In genomic region chr2:196171248-196171871, GRCh38 we compare ENCODE assay signal across 8 cellular contexts. TPM values are rescaled to one million over a fixed set of nuclear protein-coding genes. Genes with fewer than 3 reads are reported as not detected.
A peak's percentile ranks its signal among the peaks of the same experiment; 100 is the strongest.
DNase-seq lines count a peak whose midpoint lies in the region; FAIRE-seq lines count a peak whose summit lies in the region.

TSS of gene STK17B (minus strand) at chr2:196171578. CDS start at chr2:196163383, 8,195 bp downstream.

- H3K23ac ChIP-seq in neuronal stem cell (ENCODE audit: low read depth, low read length, poor library complexity) = peak within 1 kb of the TSS; percentile 65

- H2BK15ac ChIP-seq in neuronal stem cell (ENCODE audit: low read length) = peak within 1 kb of the TSS; percentile 60

- H3K4me3 ChIP-seq in H7 (ENCODE audit: insufficient read depth, low read depth, low read length) = peak within 1 kb of the TSS; percentile 86
- peak within 1 kb of the TSS; percentile 94 for H3K4me3 ChIP-seq in MG63
- H3K4me3 ChIP-seq in SJSA1 = peak within 1 kb of the TSS; percentile 80
- peak within 1 kb of the TSS; percentile 73 to 99 for H3K4me3 ChIP-seq in neuronal stem cell (ENCODE audit: low read length in 2 of 2)
- H3K4me3 ChIP-seq in subcutaneous abdominal adipose tissue (ENCODE audit: low read depth in 1 of 5, low read length in 5 of 5) = peak within 1 kb of the TSS; percentile 78 to 93 (median 86)

- FAIRE-seq in frontal cortex (lab: Jason Lieb, UNC) = no peak

- peaks cover 13% of the 10 kb centered on the region for H3K4me1 ChIP-seq in ES-I3 (ENCODE audit: insufficient read depth, low read length)
- peaks cover 28% of the 10 kb centered on the region for H3K4me1 ChIP-seq in SJSA1 (replicated peaks)
- H3K4me1 ChIP-seq in neuronal stem cell (ENCODE audit: control insufficient read depth in 2 of 2, insufficient read depth in 1 of 2, low read depth in 1 of 2, low read length in 2 of 2) = peaks cover 3 to 14% of the 10 kb centered on the region in 2 donors
- peaks cover 0 to 32% (median 23%) of the 10 kb centered on the region in 5 donors for H3K4me1 ChIP-seq in subcutaneous abdominal adipose tissue (ENCODE audit: control insufficient read depth in 5 of 5, insufficient read depth in 5 of 5, low read length in 5 of 5)

- no peak within 1 kb of the TSS for H4K8ac ChIP-seq in neuronal stem cell (ENCODE audit: low read depth, low read length)

- H3K4ac ChIP-seq in neuronal stem cell (ENCODE audit: low read length) = no peak within 1 kb of the TSS

- peak; percentile 99 for DNase-seq in H7
- peak; percentile 94 for DNase-seq in MG63
- DNase-seq in SJSA1 (ENCODE audit: low read depth in 1 of 2, low spot score in 2 of 2) = peak; percentile 91 to 96
- peak; percentile 90 to 98 (median 92) for DNase-seq in activated naive CD4-positive, alpha-beta T cell (lab: John Stamatoyannopoulos, UW)
- peak; percentile 94 to 95 for DNase-seq in frontal cortex (ENCODE audit: low spot score in 2 of 2)
- DNase-seq in neuronal stem cell (ENCODE audit: low spot score) = peak; percentile 93

- peak within 1 kb of the TSS; percentile 76 for H2BK5ac ChIP-seq in neuronal stem cell (ENCODE audit: low read length)

- H2BK12ac ChIP-seq in neuronal stem cell (ENCODE audit: low read length) = no peak within 1 kb of the TSS

- peak within 1 kb of the TSS; percentile 22 for H2AK5ac ChIP-seq in neuronal stem cell (ENCODE audit: low read depth, low read length)

- no peak within 1 kb of the TSS for H4K91ac ChIP-seq in neuronal stem cell (ENCODE audit: low read depth, low read length, poor library complexity)

- no CpG with 5 or more reads among the region's 72 CpGs for WGBS in neuronal stem cell (ENCODE audit: extremely low coverage in 2 of 2, insufficient read length in 2 of 2, insufficient replicate concordance in 1 of 2), 2 donors

- no peaks in the 10 kb centered on the region for H3K36me3 ChIP-seq in ES-I3 (ENCODE audit: insufficient read depth, low read length)
- no peaks in the 10 kb centered on the region for H3K36me3 ChIP-seq in H7 (replicated peaks; ENCODE audit: control insufficient read depth, insufficient read depth, low read length)
- peaks cover 9% of the 10 kb centered on the region for H3K36me3 ChIP-seq in MG63
- peaks cover 11% of the 10 kb centered on the region for H3K36me3 ChIP-seq in SJSA1
- H3K36me3 ChIP-seq in neuronal stem cell (replicated peaks in 1 of 2; ENCODE audit: control insufficient read depth in 2 of 2, insufficient read depth in 2 of 2, low read length in 2 of 2) = no peaks in the 10 kb centered on the region
- H3K36me3 ChIP-seq in subcutaneous abdominal adipose tissue (ENCODE audit: control insufficient read depth in 5 of 5, insufficient read depth in 5 of 5, low read length in 5 of 5) = no peaks in the 10 kb centered on the region

- H2AFZ ChIP-seq in neuronal stem cell (ENCODE audit: low read length) = peak within 1 kb of the TSS; percentile 99

- H3K27ac ChIP-seq in SJSA1 (peak within 1 kb of the TSS; percentile 76), neuronal stem cell (replicated peaks; ENCODE audit: low read length) (peak within 1 kb of the TSS; percentile 88), subcutaneous abdominal adipose tissue (ENCODE audit: low read depth, low read length) (peak within 1 kb of the TSS; percentile 89)

- H2BK120ac ChIP-seq in neuronal stem cell (ENCODE audit: low read depth, low read length) = peak within 1 kb of the TSS; percentile 16

- no peak within 1 kb of the TSS for H3K14ac ChIP-seq in neuronal stem cell (ENCODE audit: low read length)

- no peaks in the 10 kb centered on the region for H3K9me3 ChIP-seq in ES-I3 (ENCODE audit: control insufficient read depth, insufficient read depth, low read length)
- no peaks in the 10 kb centered on the region for H3K9me3 ChIP-seq in MG63
- no peaks in the 10 kb centered on the region for H3K9me3 ChIP-seq in SJSA1 (replicated peaks)
- H3K9me3 ChIP-seq in neuronal stem cell (replicated peaks in 1 of 2; ENCODE audit: control insufficient read depth in 2 of 2, insufficient read depth in 1 of 2, low read depth in 1 of 2, low read length in 2 of 2) = no peaks in the 10 kb centered on the region
- no peaks in the 10 kb centered on the region for H3K9me3 ChIP-seq in subcutaneous abdominal adipose tissue (ENCODE audit: control insufficient read depth in 5 of 5, low read length in 5 of 5)

- H3K27me3 ChIP-seq in H7 (ENCODE audit: control insufficient read depth, insufficient read depth, low read length) (peaks cover 8% of the 10 kb centered on the region), MG63 (no peaks in the 10 kb centered on the region), SJSA1 (replicated peaks) (no peaks in the 10 kb centered on the region), neuronal stem cell (ENCODE audit: control insufficient read depth in 3 of 3, insufficient read depth in 3 of 3, low read depth in 1 of 3, low read length in 3 of 3) (peaks cover 0 to 35% (median 6%) of the 10 kb centered on the region in 3 experiments), subcutaneous abdominal adipose tissue (ENCODE audit: control insufficient read depth in 5 of 5, insufficient read depth in 4 of 5, low read length in 5 of 5) (no peaks in the 10 kb centered on the region)

- peak within 1 kb of the TSS; percentile 82 for H3K9ac ChIP-seq in ES-I3 (ENCODE audit: low read depth, low read length)
- peak within 1 kb of the TSS; percentile 97 for H3K9ac ChIP-seq in neuronal stem cell (ENCODE audit: low read depth, low read length, poor library complexity)
- H3K9ac ChIP-seq in subcutaneous abdominal adipose tissue (ENCODE audit: low read length in 5 of 5) = peak within 1 kb of the TSS; percentile 74 to 90 (median 85)

- H3K18ac ChIP-seq in neuronal stem cell (ENCODE audit: low read length) = peak within 1 kb of the TSS; percentile 95

- H3K4me2 ChIP-seq in neuronal stem cell (ENCODE audit: insufficient read depth, low read length, poor library complexity, severe bottlenecking) = peak within 1 kb of the TSS; percentile 88

- H3K79me1 ChIP-seq in neuronal stem cell (ENCODE audit: low read depth, low read length) = peaks cover 3% of the 10 kb centered on the region

RNA-seq across cellular contexts. Expression of gene STK17B, which starts in this region (rescaled TPM):
- total RNA-seq in H7 (2014; rRNA removed; shearing (Covaris generic)) = 16.2 and 26.5 TPM in 2 replicates
- 49.2 and 82.4 TPM in 2 replicates for total RNA-seq in MG63 (2014; rRNA removed; shearing (Covaris generic); ENCODE audit: low replicate concordance)
- 41.5 and 52.3 TPM in 2 replicates for total RNA-seq in SJSA1 (2014; rRNA removed; shearing (Covaris generic))
- total RNA-seq in frontal cortex = 6.1 TPM
- 12.6 TPM for polyA plus RNA-seq in neuronal stem cell (2013, experiment 1 of 2)
- 13.0 TPM for polyA plus RNA-seq in neuronal stem cell (2013, experiment 2 of 2)

Comparison
In these comparisons a context has a peak if more than half of its experiments do, and no peak if none do; other contexts are left out.
1. Peak in every context shown above with its lines: DNase-seq, H3K4me3 ChIP-seq and H3K27ac ChIP-seq.